In genomic region chr12:95326855-95327254, GRCh38 we compare ENCODE assay signal across 34 cellular contexts.
"Had no signal": no experiment of that assay in that cellular context is flagged by ENCODE, and none has a peak within 500 bp of the region (broad histone marks: within the 10 kb centered on the region; RNA-seq: fewer than 3 reads in every experiment).

No MANE protein-coding gene starts in this region.

- H3K36me3 Mint-ChIP-seq: activated CD8-positive, alpha-beta memory T cell treated with anti-CD3 and anti-CD28 coated beads, Interleukin-2, amount 10 ng/mL, durations not matched to agents 7 days and 5 days; activated naive CD8-positive, alpha-beta T cell treated with anti-CD3 and anti-CD28 coated beads for 36 hours had no signal

- H3K9me3 Mint-ChIP-seq: activated CD4-positive, alpha-beta memory T cell treated with anti-CD3 and anti-CD28 coated beads, Interleukin-2, amount 10 ng/mL, durations not matched to agents 7 days and 5 days; activated naive CD8-positive, alpha-beta T cell treated with anti-CD3 and anti-CD28 coated beads for 36 hours; central memory CD8-positive, alpha-beta T cell had no signal

- H3K27ac ChIP-seq: cardiac muscle cell, RWPE1, WERI-Rb-1 had no signal

- FAIRE-seq: RCC 7860 had no signal

- H3K36me3 ChIP-seq: cardiac muscle cell, WERI-Rb-1 had no signal

- H3K27ac Mint-ChIP-seq: activated CD4-positive, alpha-beta memory T cell treated with anti-CD3 and anti-CD28 coated beads, Interleukin-2, amount 10 ng/mL, durations not matched to agents 7 days and 5 days; activated CD8-positive, alpha-beta memory T cell treated with anti-CD3 and anti-CD28 coated beads, Interleukin-2, amount 10 ng/mL, durations not matched to agents 7 days and 5 days; activated naive CD8-positive, alpha-beta T cell treated with anti-CD3 and anti-CD28 coated beads for 36 hours had no signal

- H3K27me3 ChIP-seq: cardiac muscle cell had no signal

- DNase-seq: activated CD4-positive, alpha-beta memory T cell treated with anti-CD3 and anti-CD28 coated beads, Interleukin-2, amount 10 ng/mL, durations not matched to agents 7 days and 5 days; activated CD4-positive, alpha-beta T cell treated with anti-CD3 and anti-CD28 coated beads for 1 hour; activated CD4-positive, alpha-beta T cell treated with anti-CD3 and anti-CD28 coated beads for 48 hours; activated CD4-positive, CD25-positive, alpha-beta regulatory T cell; activated CD8-positive, alpha-beta memory T cell treated with anti-CD3 and anti-CD28 coated beads for 24 hours; activated CD8-positive, alpha-beta memory T cell treated with anti-CD3 and anti-CD28 coated beads, Interleukin-2, amount 10 ng/mL, durations not matched to agents 7 days and 5 days; activated CD8-positive, alpha-beta memory T cell treated with anti-CD3 and anti-CD28 coated beads, Interleukin-2, amount 50 U/mL, for 48 hours; activated effector memory CD4-positive, alpha-beta T cell treated with Interleukin-2 at 50 U/mL for 16 hours; activated naive CD4-positive, alpha-beta T cell treated with anti-CD3 and anti-CD28 coated beads, Interleukin-2, amount 50 U/mL, for 16 hours; activated naive CD8-positive, alpha-beta T cell treated with anti-CD3 and anti-CD28 coated beads for 36 hours; activated T-cell treated with anti-CD3 and anti-CD28 coated beads, Interleukin-2, amount 50 U/mL, for 48 hours; amniotic stem cell; aorta; Karpas-422; NCI-H1105; NCI-H1417 treated with DMSO at 0.1 percent for 48 hours; NCI-H1694; NCI-H1930; NCI-H2081 treated with DMSO at 0.1 percent for 48 hours; NCI-H345; NCI-H524 treated with DMSO at 0.1 percent for 48 hours; NK-92 treated with Interleukin-12 subunit alpha and Interleukin-12 subunit beta, amount 100 ng/mL, for 24 hours; SIG-M5; SW 1271; T-helper 1 cell; T-helper 2 cell; T-helper 9 cell; WERI-Rb-1 had no signal

- ATAC-seq: activated CD8-positive, alpha-beta memory T cell treated with anti-CD3 and anti-CD28 coated beads, Interleukin-2, amount 10 ng/mL, durations not matched to agents 7 days and 5 days; PC-3; Right ventricle myocardium inferior had no signal

- H3K4me3 ChIP-seq: cardiac muscle cell had no signal

- H3K4me1 Mint-ChIP-seq: activated CD4-positive, alpha-beta memory T cell treated with anti-CD3 and anti-CD28 coated beads, Interleukin-2, amount 10 ng/mL, durations not matched to agents 7 days and 5 days; activated CD8-positive, alpha-beta memory T cell treated with anti-CD3 and anti-CD28 coated beads, Interleukin-2, amount 10 ng/mL, durations not matched to agents 7 days and 5 days; activated naive CD8-positive, alpha-beta T cell treated with anti-CD3 and anti-CD28 coated beads for 36 hours; central memory CD8-positive, alpha-beta T cell had no signal

- H3K4me3 Mint-ChIP-seq: activated CD4-positive, alpha-beta memory T cell treated with anti-CD3 and anti-CD28 coated beads, Interleukin-2, amount 10 ng/mL, durations not matched to agents 7 days and 5 days; activated CD8-positive, alpha-beta memory T cell treated with anti-CD3 and anti-CD28 coated beads, Interleukin-2, amount 10 ng/mL, durations not matched to agents 7 days and 5 days; activated naive CD8-positive, alpha-beta T cell treated with anti-CD3 and anti-CD28 coated beads for 36 hours; central memory CD8-positive, alpha-beta T cell had no signal
